23 cellular contexts compared by ENCODE assay signal in genomic region chr18:48312066-48312465, GRCh38.
A peak's percentile ranks its signal among the peaks of the same experiment; 100 is the strongest.
DNase-seq lines count a peak whose midpoint lies in the region; ATAC-seq and TF ChIP-seq lines count a peak whose summit lies in the region.
"Had no signal": no experiment of that assay in that cellular context is flagged by ENCODE, and none has a peak within 500 bp of the region (broad histone marks: within the 10 kb centered on the region; RNA-seq: fewer than 3 reads in every experiment).

No MANE protein-coding gene starts in this region.

- no peak for TF ChIP-seq CTCF in right atrium auricular region (IDR thresholded peaks at IDR 0.05)

- no peaks in the 10 kb centered on the region for H3K27me3 ChIP-seq in right atrium auricular region
- H3K27me3 ChIP-seq: SJSA1 had no signal

- H3K4me1 ChIP-seq in right atrium auricular region = no peaks in the 10 kb centered on the region
- H3K4me1 ChIP-seq: A549 had no signal

- no peaks in the 10 kb centered on the region for H3K36me3 ChIP-seq in right atrium auricular region
- H3K36me3 ChIP-seq: SJSA1 had no signal

- no peaks in the 10 kb centered on the region for H3K9me3 ChIP-seq in right atrium auricular region
- H3K9me3 ChIP-seq: A549, SJSA1 had no signal

- no peak overlapping the region for H3K4me3 ChIP-seq in right atrium auricular region
- H3K4me3 ChIP-seq: A549, SJSA1 had no signal

- H3K27ac ChIP-seq in right atrium auricular region = no peak overlapping the region
- H3K27ac ChIP-seq: A549, HL-60, SJSA1 had no signal

- peak; percentile 7 for DNase-seq in HCEC 1CT
- peak; percentile 8 for DNase-seq in NCI-H226
- peak; percentile 14 for DNase-seq in renal cortical epithelial cell (ENCODE audit: low read depth)
- DNase-seq in NCI-H1417 (lab: John Stamatoyannopoulos, UW) = no peak
- DNase-seq in cerebellar cortex (ENCODE audit: low spot score) = no peak
- DNase-seq in NCI-H146 (lab: John Stamatoyannopoulos, UW) = no peak
- DNase-seq in right atrium auricular region (ENCODE audit: low spot score) = no peak
- DNase-seq: DMS53, GF-D8, H9, KG1, MV-4-11, NCI-H1105 treated with DMSO at 0.1 percent for 48 hours, NCI-H1694 treated with DMSO at 0.1 percent for 48 hours, NCI-H2081 treated with DMSO at 0.1 percent for 48 hours, NCI-H2171 treated with DMSO at 0.1 percent for 48 hours, NCI-H446, NCI-H526 had no signal

- peak; percentile 62 for ATAC-seq in esophagus mucosa
- ATAC-seq: A549, Right ventricle myocardium inferior had no signal

Comparison
In these comparisons a context has a peak if more than half of its experiments do, and no peak if none do; other contexts are left out.
1. DNase-seq: peak in HCEC 1CT (single experiment), NCI-H226 (single experiment) and renal cortical epithelial cell (single experiment); none in NCI-H1417 (0 of 3), cerebellar cortex (single experiment), NCI-H146 (single experiment) and right atrium auricular region (single experiment).